In genomic region chr5:96663608-96664007, GRCh38 we compare ENCODE assay signal across 8 cellular contexts. TPM values are rescaled to one million over a fixed set of nuclear protein-coding genes. Genes with fewer than 3 reads are reported as not detected.
DNase-seq lines count a peak whose midpoint lies in the region; ATAC-seq and TF ChIP-seq lines count a peak whose summit lies in the region.

No MANE protein-coding gene starts in this region.

- peaks cover 49% of the 10 kb centered on the region for H3K79me2 ChIP-seq in smooth muscle cell (ENCODE audit: low read depth)

- TF ChIP-seq CTCF in HFF-Myc (IDR thresholded peaks at IDR 0.05; ENCODE audit: low read depth, low read length, missing control alignments) (no peak), smooth muscle cell (IDR thresholded peaks at IDR 0.05; ENCODE audit: borderline replicate concordance, insufficient read depth, poor library complexity, severe bottlenecking) (no peak)

- H3K27ac ChIP-seq in iPS DF 6.9 (ENCODE audit: low read length) (no peak overlapping the region), smooth muscle cell (ENCODE audit: low read depth) (peak overlapping the region; percentile 51)

- H3K27me3 Mint-ChIP-seq in activated CD4-positive, alpha-beta memory T cell treated with anti-CD3 and anti-CD28 coated beads, Interleukin-2, amount 10 ng/mL, durations not matched to agents 7 days and 5 days, result peaks cover 14% of the 10 kb centered on the region

- peaks cover 21% of the 10 kb centered on the region for H3K36me3 Mint-ChIP-seq in activated CD4-positive, alpha-beta memory T cell treated with anti-CD3 and anti-CD28 coated beads, Interleukin-2, amount 10 ng/mL, durations not matched to agents 7 days and 5 days (ENCODE audit: low read depth)

- H3K4me2 ChIP-seq in smooth muscle cell, result peak overlapping the region; percentile 96

- CTCF ChIA-PET in activated CD4-positive, alpha-beta memory T cell treated with anti-CD3 and anti-CD28 coated beads, Interleukin-2, amount 10 ng/mL, durations not matched to agents 7 days and 5 days (lab: Charles Lee), result interaction anchor here (1.1 to 3.8 kb wide), 4 partner anchors 10 to 49 kb away, joined by 3 to 20 read pairs (median 5); no protein-coding TSS in a partner anchor

- POLR2A ChIA-PET in activated CD4-positive, alpha-beta memory T cell treated with anti-CD3 and anti-CD28 coated beads, Interleukin-2, amount 10 ng/mL, durations not matched to agents 7 days and 5 days (lab: Charles Lee), result interaction anchor here (0.6 to 4.8 kb wide), 20 partner anchors 8 to 794 kb away, joined by 3 to 62 read pairs (median 7); partner anchors contain the start of gene ERAP1

- no CpG with 5 or more reads among the region's 6 CpGs for WGBS in iPS DF 6.9 (ENCODE audit: insufficient coverage, insufficient read length)
- WGBS in smooth muscle cell (ENCODE audit: low lambda C conversion rate), result 14% methylated on average over 6 of the region's 6 CpGs

- H3K4me3 Mint-ChIP-seq in activated CD4-positive, alpha-beta memory T cell treated with anti-CD3 and anti-CD28 coated beads, Interleukin-2, amount 10 ng/mL, durations not matched to agents 7 days and 5 days, result peak overlapping the region; percentile 99

- DNase-seq in HFF-Myc (ENCODE audit: extremely low read depth, low read depth), result no peak
- DNase-seq in activated CD4-positive, alpha-beta memory T cell treated with anti-CD3 and anti-CD28 coated beads, Interleukin-2, amount 10 ng/mL, durations not matched to agents 7 days and 5 days, result no peak
- no peak for DNase-seq in iPS DF 6.9 (ENCODE audit: low read depth, low spot score)
- no peak for DNase-seq in smooth muscle cell (lab: John Stamatoyannopoulos, UW; ENCODE audit: unreplicated experiment)
- DNase-seq in activated gamma-delta T cell (lab: John Stamatoyannopoulos, UW), result no peak
- DNase-seq in mesenteric fat pad (ENCODE audit: low spot score), result no peak

- H3K9me3 ChIP-seq in iPS DF 6.9 (ENCODE audit: control insufficient read depth, insufficient read depth, low read length) (no peaks in the 10 kb centered on the region), smooth muscle cell (replicated peaks; ENCODE audit: low read depth) (no peaks in the 10 kb centered on the region)

- H3K9ac ChIP-seq in smooth muscle cell (ENCODE audit: low read depth), result no peak overlapping the region

- no peaks in the 10 kb centered on the region for H3K36me3 ChIP-seq in iPS DF 6.9 (ENCODE audit: control insufficient read depth, insufficient read depth, low read length)
- H3K36me3 ChIP-seq in smooth muscle cell (ENCODE audit: low read depth), result no peaks in the 10 kb centered on the region

- no peak overlapping the region for H2AFZ ChIP-seq in smooth muscle cell (ENCODE audit: low read depth)

- H3K4me1 ChIP-seq in iPS DF 6.9 (ENCODE audit: control insufficient read depth, insufficient read depth, low read length), result no peaks in the 10 kb centered on the region
- peaks cover 6% of the 10 kb centered on the region for H3K4me1 ChIP-seq in smooth muscle cell (ENCODE audit: low read depth)

- H3K27ac Mint-ChIP-seq in activated CD4-positive, alpha-beta memory T cell treated with anti-CD3 and anti-CD28 coated beads, Interleukin-2, amount 10 ng/mL, durations not matched to agents 7 days and 5 days, result no peak overlapping the region

- H3K27me3 ChIP-seq in iPS DF 6.9 (ENCODE audit: control insufficient read depth, insufficient read depth, low read length), result peaks cover 4% of the 10 kb centered on the region; the same call in 1 of the 2 replicates
- H3K27me3 ChIP-seq in smooth muscle cell (ENCODE audit: low read depth), result no peaks in the 10 kb centered on the region

- peak overlapping the region; percentile 71 for H3K4me3 ChIP-seq in HFF-Myc (replicated peaks; ENCODE audit: low read depth, low read length)
- H3K4me3 ChIP-seq in iPS DF 6.9 (ENCODE audit: low read length), result peak overlapping the region; percentile 86; the same call in 1 of the 2 replicates
- H3K4me3 ChIP-seq in smooth muscle cell, result peak overlapping the region; percentile 92

- peaks cover 46% of the 10 kb centered on the region for H3K4me1 Mint-ChIP-seq in activated CD4-positive, alpha-beta memory T cell treated with anti-CD3 and anti-CD28 coated beads, Interleukin-2, amount 10 ng/mL, durations not matched to agents 7 days and 5 days

- peaks cover 52% of the 10 kb centered on the region for H4K20me1 ChIP-seq in smooth muscle cell (ENCODE audit: low read depth)

- H3K9me3 Mint-ChIP-seq in activated CD4-positive, alpha-beta memory T cell treated with anti-CD3 and anti-CD28 coated beads, Interleukin-2, amount 10 ng/mL, durations not matched to agents 7 days and 5 days, result no peaks in the 10 kb centered on the region

- H3F3A ChIP-seq in smooth muscle cell (ENCODE audit: low read depth), result peaks cover 9% of the 10 kb centered on the region

- ATAC-seq in HG03520 (IDR thresholded peaks at IDR 0.05; ENCODE audit: unreplicated experiment) (no peak), GM19035 (IDR thresholded peaks at IDR 0.05; ENCODE audit: unreplicated experiment) (no peak)

RNA-seq across cellular contexts. Expression of gene CAST, which starts 1.4 kb away (rescaled TPM):
- 100 to 1,000 TPM; 170 to 179 TPM for total RNA-seq in activated CD4-positive, alpha-beta memory T cell treated with anti-CD3 and anti-CD28 coated beads, Interleukin-2, amount 10 ng/mL, durations not matched to agents 7 days and 5 days
- total RNA-seq in smooth muscle cell (182 and 189 TPM in 2 replicates), mesenteric fat pad (299 TPM)
- polyA plus RNA-seq in smooth muscle cell, result 76.2 and 124 TPM in 2 replicates
